18 cellular contexts compared by ENCODE assay signal in the genomic region with DNA sequence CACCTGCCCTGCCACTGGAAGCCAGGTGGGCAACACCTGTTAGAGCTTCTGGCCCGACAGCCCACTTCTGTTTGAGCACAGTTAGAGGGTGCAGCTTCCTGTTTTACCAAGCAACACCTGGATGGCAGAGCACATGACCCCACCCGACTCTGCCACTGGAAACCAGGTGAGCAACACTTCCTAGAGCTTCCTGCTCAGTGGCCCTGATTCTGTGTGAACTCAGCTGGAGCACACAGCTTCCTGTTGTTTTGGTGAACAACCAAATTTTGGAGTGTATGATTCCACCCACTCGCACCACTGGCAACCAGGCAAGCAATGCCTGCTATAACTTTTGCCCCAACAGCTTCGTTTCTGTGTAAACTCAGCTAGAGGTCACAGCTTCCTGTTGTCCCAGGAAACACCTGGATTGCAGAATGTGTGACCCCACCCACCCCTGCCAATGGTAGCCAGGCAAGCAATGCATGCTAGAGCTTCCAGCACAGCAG.
DNase-seq lines count a peak whose midpoint lies in the region; ATAC-seq and TF ChIP-seq lines count a peak whose summit lies in the region.
"Had no signal": no experiment of that assay in that cellular context is flagged by ENCODE, and none has a peak within 500 bp of the region (broad histone marks: within the 10 kb centered on the region; RNA-seq: fewer than 3 reads in every experiment).

No MANE protein-coding gene starts in this region.

- peaks cover 2% of the 10 kb centered on the region for H3K9me3 Mint-ChIP-seq in activated CD4-positive, alpha-beta T cell treated with anti-CD3 and anti-CD28 coated beads for 36 hours (ENCODE audit: low read depth)
- peaks cover 2 to 10% (median 5%) of the 10 kb centered on the region in 3 donors for H3K9me3 Mint-ChIP-seq in T-cell
- H3K9me3 Mint-ChIP-seq in neural progenitor cell = peaks cover 10% of the 10 kb centered on the region

- no peak overlapping the region for H3K4me2 ChIP-seq in neural progenitor cell

- no peaks in the 10 kb centered on the region for H3K79me2 ChIP-seq in neural progenitor cell (ENCODE audit: low read depth)

- no peaks in the 10 kb centered on the region for H3K4me1 ChIP-seq in neural progenitor cell
- H3K4me1 ChIP-seq: pancreas had no signal

- H4K20me1 ChIP-seq in neural progenitor cell (ENCODE audit: low read depth) = no peaks in the 10 kb centered on the region

- no peaks in the 10 kb centered on the region for H3F3A ChIP-seq in neural progenitor cell (ENCODE audit: low read depth)

- no peak for TF ChIP-seq CTCF in neural progenitor cell (IDR thresholded peaks at IDR 0.05)

- no peaks in the 10 kb centered on the region for H3K27me3 Mint-ChIP-seq in activated CD4-positive, alpha-beta T cell treated with anti-CD3 and anti-CD28 coated beads for 36 hours
- H3K27me3 Mint-ChIP-seq in T-cell (peaks cover 0 to 5% of the 10 kb centered on the region in 2 donors), neural progenitor cell (ENCODE audit: insufficient read depth, low read depth) (peaks cover 2% of the 10 kb centered on the region)
- H3K27me3 Mint-ChIP-seq: activated naive CD8-positive, alpha-beta T cell treated with anti-CD3 and anti-CD28 coated beads, Interleukin-2, amount 10 ng/mL, durations not matched to agents 7 days and 5 days had no signal

- no peaks in the 10 kb centered on the region for H3K27me3 ChIP-seq in neural progenitor cell
- H3K27me3 ChIP-seq: pancreas had no signal

- no peak overlapping the region for H3K4me3 ChIP-seq in neural progenitor cell
- H3K4me3 ChIP-seq: pancreas, SK-N-MC, skin epidermis had no signal

- H3K4me3 Mint-ChIP-seq in activated CD4-positive, alpha-beta T cell treated with anti-CD3 and anti-CD28 coated beads for 36 hours = no peak overlapping the region
- no peak overlapping the region for H3K4me3 Mint-ChIP-seq in T-cell
- no peak overlapping the region for H3K4me3 Mint-ChIP-seq in neural progenitor cell
- H3K4me3 Mint-ChIP-seq: activated naive CD8-positive, alpha-beta T cell treated with anti-CD3 and anti-CD28 coated beads, Interleukin-2, amount 10 ng/mL, durations not matched to agents 7 days and 5 days had no signal

- no peak overlapping the region for H3K9ac ChIP-seq in neural progenitor cell

- POLR2A ChIA-PET in activated CD4-positive, alpha-beta T cell treated with anti-CD3 and anti-CD28 coated beads for 36 hours (lab: Charles Lee) = no interaction called here
- POLR2A ChIA-PET in T-cell (lab: Charles Lee) = no interaction called here

- no peaks in the 10 kb centered on the region for H3K9me3 ChIP-seq in neural progenitor cell (ENCODE audit: low read depth)
- H3K9me3 ChIP-seq: pancreas had no signal

- peaks cover 33% of the 10 kb centered on the region for H3K4me1 Mint-ChIP-seq in activated CD4-positive, alpha-beta T cell treated with anti-CD3 and anti-CD28 coated beads for 36 hours
- H3K4me1 Mint-ChIP-seq in T-cell = peaks cover 15 to 31% (median 20%) of the 10 kb centered on the region in 3 donors
- no peaks in the 10 kb centered on the region for H3K4me1 Mint-ChIP-seq in neural progenitor cell
- H3K4me1 Mint-ChIP-seq: activated naive CD8-positive, alpha-beta T cell treated with anti-CD3 and anti-CD28 coated beads, Interleukin-2, amount 10 ng/mL, durations not matched to agents 7 days and 5 days had no signal

- intact Hi-C loops in activated CD4-positive, alpha-beta T cell treated with anti-CD3 and anti-CD28 coated beads for 36 hours (cut with DNase I, micrococcal nuclease) = no loop called here
- intact Hi-C loops in posterior vena cava (cut with DNase I) = no loop called here

- no peak overlapping the region for H3K27ac ChIP-seq in neural progenitor cell
- H3K27ac ChIP-seq: pancreas, SK-N-MC had no signal

- no peaks in the 10 kb centered on the region for H3K36me3 Mint-ChIP-seq in activated CD4-positive, alpha-beta T cell treated with anti-CD3 and anti-CD28 coated beads for 36 hours (ENCODE audit: low read depth)
- H3K36me3 Mint-ChIP-seq in T-cell = peaks cover 8% of the 10 kb centered on the region
- H3K36me3 Mint-ChIP-seq in neural progenitor cell = no peaks in the 10 kb centered on the region

- no peak overlapping the region for H2AFZ ChIP-seq in neural progenitor cell (replicated peaks)

- H3K27ac Mint-ChIP-seq in activated CD4-positive, alpha-beta T cell treated with anti-CD3 and anti-CD28 coated beads for 36 hours = peak overlapping the region; percentile 55
- peak overlapping the region; percentile 66 to 81 for H3K27ac Mint-ChIP-seq in T-cell
- H3K27ac Mint-ChIP-seq in neural progenitor cell = no peak overlapping the region
- H3K27ac Mint-ChIP-seq: activated naive CD8-positive, alpha-beta T cell treated with anti-CD3 and anti-CD28 coated beads, Interleukin-2, amount 10 ng/mL, durations not matched to agents 7 days and 5 days had no signal

- CTCF ChIA-PET in activated CD4-positive, alpha-beta T cell treated with anti-CD3 and anti-CD28 coated beads for 36 hours (lab: Charles Lee) = interaction anchor here (1.1 kb wide), 1 partner anchor 16 kb away, joined by 3 read pairs; no protein-coding TSS in a partner anchor
- CTCF ChIA-PET in T-cell (lab: Charles Lee) = no interaction called here

- peak; percentile 9 for DNase-seq in activated CD4-positive, alpha-beta T cell treated with anti-CD3 and anti-CD28 coated beads for 36 hours
- DNase-seq in activated CD4-positive, alpha-beta T cell treated with anti-CD3 and anti-CD28 coated beads, Interleukin-2, amount 50 U/mL, for 4 hours = no peak
- peak in 15 of 34 experiments; percentile 0 to 56 (median 4) for DNase-seq in T-cell
- peak; percentile 67 for DNase-seq in posterior vena cava (ENCODE audit: low spot score)
- no peak for DNase-seq in AG20443 (ENCODE audit: low spot score)
- no peak for DNase-seq in NCI-H345 (lab: John Stamatoyannopoulos, UW)
- no peak for DNase-seq in neural progenitor cell (ENCODE audit: low spot score)
- DNase-seq: 8988T; activated CD8-positive, alpha-beta memory T cell treated with anti-CD3 and anti-CD28 coated beads, Interleukin-2, amount 50 U/mL, for 48 hours; activated naive CD8-positive, alpha-beta T cell treated with anti-CD3 and anti-CD28 coated beads, Interleukin-2, amount 10 ng/mL, durations not matched to agents 7 days and 5 days; glutamatergic neuron; NCI-H1092; NCI-H2171 treated with DMSO at 0.1 percent for 48 hours; stimulated activated naive CD8-positive, alpha-beta T cell treated with anti-CD3 and anti-CD28 coated beads, Interleukin-15, Interleukin-2, amounts not matched to agents 100 U/mL and 50 U/mL, for 24 hours had no signal

- H3K36me3 ChIP-seq in neural progenitor cell = no peaks in the 10 kb centered on the region
- H3K36me3 ChIP-seq: pancreas had no signal

- peak; percentile 42 for ATAC-seq in activated CD4-positive, alpha-beta T cell treated with anti-CD3 and anti-CD28 coated beads for 36 hours
- peak; percentile 39 for ATAC-seq in HG02642 (IDR thresholded peaks at IDR 0.05; ENCODE audit: poor library complexity, unreplicated experiment)
- ATAC-seq in T-cell (replicated peaks in 1 of 4) = peak in 3 of 4 experiments; percentile 34 to 47 (median 41)
- ATAC-seq: pancreas; stimulated activated naive CD8-positive, alpha-beta T cell treated with anti-CD3 and anti-CD28 coated beads, Interleukin-15, Interleukin-2, amounts not matched to agents 100 U/mL and 50 U/mL, for 24 hours had no signal

Comparison
In these comparisons a context has a peak if more than half of its experiments do, and no peak if none do; other contexts are left out.
1. DNase-seq: peak in activated CD4-positive, alpha-beta T cell treated with anti-CD3 and anti-CD28 coated beads for 36 hours (single experiment) and posterior vena cava (single experiment); none in activated CD4-positive, alpha-beta T cell treated with anti-CD3 and anti-CD28 coated beads, Interleukin-2, amount 50 U/mL, for 4 hours (0 of 2), AG20443 (single experiment), NCI-H345 (single experiment) and neural progenitor cell (single experiment).
2. Peak in every context shown above with its lines, with median percentiles within 50 percentile points of each other: ATAC-seq.